Comparison of ENCODE assay signal across 1 cellular context in the genomic region with DNA sequence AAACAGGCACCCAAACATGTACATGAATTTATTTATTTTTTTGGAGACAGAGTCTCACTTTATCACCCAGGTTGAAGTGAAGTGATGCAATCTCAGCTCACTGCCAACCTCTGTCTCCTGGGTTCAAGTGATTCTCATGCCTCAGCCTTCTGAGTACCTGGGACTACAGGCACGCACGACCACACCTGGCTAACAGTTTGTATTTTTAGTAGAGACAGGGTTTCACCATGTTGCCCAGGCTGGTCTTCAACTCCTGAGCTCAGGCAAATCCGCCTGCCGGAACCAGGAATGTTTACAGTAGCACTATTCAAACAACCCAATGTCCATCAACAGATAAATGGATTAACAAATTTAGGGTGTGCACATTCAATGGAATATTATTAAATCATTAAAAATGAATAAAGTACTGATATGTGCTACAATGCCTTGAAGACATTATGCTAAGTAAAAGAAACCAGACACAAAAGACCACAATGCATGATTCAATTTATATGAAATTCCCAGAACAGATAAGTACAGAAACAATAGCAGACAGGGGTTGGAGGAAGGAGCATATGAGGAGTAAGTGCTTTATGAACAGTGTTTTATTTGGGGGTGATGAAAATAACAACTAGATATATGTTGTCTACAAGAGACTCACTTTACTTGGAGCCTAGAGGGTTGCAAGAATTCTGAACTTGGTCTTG.
TF ChIP-seq lines count a peak whose summit lies in the region.

No MANE protein-coding gene starts in this region.

TF ChIP-seq in HepG2, 621 proteins besides CTCF, POLR2A, EP300 and RAD21 (continued from another document):
- TF ChIP-seq, protein P1, sequence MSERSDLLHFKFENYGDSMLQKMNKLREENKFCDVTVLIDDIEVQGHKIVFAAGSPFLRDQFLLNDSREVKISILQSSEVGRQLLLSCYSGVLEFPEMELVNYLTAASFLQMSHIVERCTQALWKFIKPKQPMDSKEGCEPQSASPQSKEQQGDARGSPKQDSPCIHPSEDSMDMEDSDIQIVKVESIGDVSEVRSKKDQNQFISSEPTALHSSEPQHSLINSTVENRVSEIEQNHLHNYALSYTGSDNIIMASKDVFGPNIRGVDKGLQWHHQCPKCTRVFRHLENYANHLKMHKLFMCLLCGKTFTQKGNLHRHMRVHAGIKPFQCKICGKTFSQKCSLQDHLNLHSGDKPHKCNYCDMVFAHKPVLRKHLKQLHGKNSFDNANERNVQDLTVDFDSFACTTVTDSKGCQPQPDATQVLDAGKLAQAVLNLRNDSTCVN (CRISPR knock-in tag; IDR thresholded peaks at IDR 0.05; ENCODE audit: borderline replicate concordance): no peak
- TF ChIP-seq, protein P2, sequence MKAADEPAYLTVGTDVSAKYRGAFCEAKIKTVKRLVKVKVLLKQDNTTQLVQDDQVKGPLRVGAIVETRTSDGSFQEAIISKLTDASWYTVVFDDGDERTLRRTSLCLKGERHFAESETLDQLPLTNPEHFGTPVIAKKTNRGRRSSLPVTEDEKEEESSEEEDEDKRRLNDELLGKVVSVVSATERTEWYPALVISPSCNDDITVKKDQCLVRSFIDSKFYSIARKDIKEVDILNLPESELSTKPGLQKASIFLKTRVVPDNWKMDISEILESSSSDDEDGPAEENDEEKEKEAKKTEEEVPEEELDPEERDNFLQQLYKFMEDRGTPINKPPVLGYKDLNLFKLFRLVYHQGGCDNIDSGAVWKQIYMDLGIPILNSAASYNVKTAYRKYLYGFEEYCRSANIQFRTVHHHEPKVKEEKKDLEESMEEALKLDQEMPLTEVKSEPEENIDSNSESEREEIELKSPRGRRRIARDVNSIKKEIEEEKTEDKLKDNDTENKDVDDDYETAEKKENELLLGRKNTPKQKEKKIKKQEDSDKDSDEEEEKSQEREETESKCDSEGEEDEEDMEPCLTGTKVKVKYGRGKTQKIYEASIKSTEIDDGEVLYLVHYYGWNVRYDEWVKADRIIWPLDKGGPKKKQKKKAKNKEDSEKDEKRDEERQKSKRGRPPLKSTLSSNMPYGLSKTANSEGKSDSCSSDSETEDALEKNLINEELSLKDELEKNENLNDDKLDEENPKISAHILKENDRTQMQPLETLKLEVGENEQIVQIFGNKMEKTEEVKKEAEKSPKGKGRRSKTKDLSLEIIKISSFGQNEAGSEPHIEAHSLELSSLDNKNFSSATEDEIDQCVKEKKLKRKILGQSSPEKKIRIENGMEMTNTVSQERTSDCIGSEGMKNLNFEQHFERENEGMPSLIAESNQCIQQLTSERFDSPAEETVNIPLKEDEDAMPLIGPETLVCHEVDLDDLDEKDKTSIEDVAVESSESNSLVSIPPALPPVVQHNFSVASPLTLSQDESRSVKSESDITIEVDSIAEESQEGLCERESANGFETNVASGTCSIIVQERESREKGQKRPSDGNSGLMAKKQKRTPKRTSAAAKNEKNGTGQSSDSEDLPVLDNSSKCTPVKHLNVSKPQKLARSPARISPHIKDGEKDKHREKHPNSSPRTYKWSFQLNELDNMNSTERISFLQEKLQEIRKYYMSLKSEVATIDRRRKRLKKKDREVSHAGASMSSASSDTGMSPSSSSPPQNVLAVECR (CRISPR knock-in tag; IDR thresholded peaks at IDR 0.05; ENCODE audit: borderline replicate concordance): peak; percentile 1; the same call in 1 of the 2 replicates
- no peak for TF ChIP-seq ZNF329 (CRISPR knock-in tag; IDR thresholded peaks at IDR 0.05; ENCODE audit: low read depth)
- peak; percentile 50; the same call in 1 of the 2 replicates for TF ChIP-seq ZNF331 (CRISPR knock-in tag; IDR thresholded peaks at IDR 0.05)
- TF ChIP-seq, protein P3, sequence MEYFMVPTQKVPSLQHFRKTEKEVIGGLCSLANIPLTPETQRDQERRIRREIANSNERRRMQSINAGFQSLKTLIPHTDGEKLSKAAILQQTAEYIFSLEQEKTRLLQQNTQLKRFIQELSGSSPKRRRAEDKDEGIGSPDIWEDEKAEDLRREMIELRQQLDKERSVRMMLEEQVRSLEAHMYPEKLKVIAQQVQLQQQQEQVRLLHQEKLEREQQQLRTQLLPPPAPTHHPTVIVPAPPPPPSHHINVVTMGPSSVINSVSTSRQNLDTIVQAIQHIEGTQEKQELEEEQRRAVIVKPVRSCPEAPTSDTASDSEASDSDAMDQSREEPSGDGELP (IDR thresholded peaks at IDR 0.05; ENCODE audit: borderline replicate concordance, low read depth): peak; percentile 19; the same call in 1 of the 2 replicates
- TF ChIP-seq HOXA3 (CRISPR knock-in tag; IDR thresholded peaks at IDR 0.05): peak; percentile 63
- TF ChIP-seq, protein P4, sequence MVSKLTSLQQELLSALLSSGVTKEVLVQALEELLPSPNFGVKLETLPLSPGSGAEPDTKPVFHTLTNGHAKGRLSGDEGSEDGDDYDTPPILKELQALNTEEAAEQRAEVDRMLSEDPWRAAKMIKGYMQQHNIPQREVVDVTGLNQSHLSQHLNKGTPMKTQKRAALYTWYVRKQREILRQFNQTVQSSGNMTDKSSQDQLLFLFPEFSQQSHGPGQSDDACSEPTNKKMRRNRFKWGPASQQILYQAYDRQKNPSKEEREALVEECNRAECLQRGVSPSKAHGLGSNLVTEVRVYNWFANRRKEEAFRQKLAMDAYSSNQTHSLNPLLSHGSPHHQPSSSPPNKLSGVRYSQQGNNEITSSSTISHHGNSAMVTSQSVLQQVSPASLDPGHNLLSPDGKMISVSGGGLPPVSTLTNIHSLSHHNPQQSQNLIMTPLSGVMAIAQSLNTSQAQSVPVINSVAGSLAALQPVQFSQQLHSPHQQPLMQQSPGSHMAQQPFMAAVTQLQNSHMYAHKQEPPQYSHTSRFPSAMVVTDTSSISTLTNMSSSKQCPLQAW (CRISPR knock-in tag; IDR thresholded peaks at IDR 0.05): peak; percentile 37; the same call in 1 of the 2 replicates
- TF ChIP-seq ZNF432 (CRISPR knock-in tag; IDR thresholded peaks at IDR 0.05; ENCODE audit: borderline replicate concordance): no peak
- peak; percentile 53; the same call in 1 of the 2 replicates for TF ChIP-seq ZNF501 (CRISPR knock-in tag; IDR thresholded peaks at IDR 0.05)
- TF ChIP-seq CEBPB (IDR thresholded peaks at IDR 0.05; ENCODE audit: borderline replicate concordance, low read depth, low read length): peak; percentile 48
- TF ChIP-seq, protein P5, sequence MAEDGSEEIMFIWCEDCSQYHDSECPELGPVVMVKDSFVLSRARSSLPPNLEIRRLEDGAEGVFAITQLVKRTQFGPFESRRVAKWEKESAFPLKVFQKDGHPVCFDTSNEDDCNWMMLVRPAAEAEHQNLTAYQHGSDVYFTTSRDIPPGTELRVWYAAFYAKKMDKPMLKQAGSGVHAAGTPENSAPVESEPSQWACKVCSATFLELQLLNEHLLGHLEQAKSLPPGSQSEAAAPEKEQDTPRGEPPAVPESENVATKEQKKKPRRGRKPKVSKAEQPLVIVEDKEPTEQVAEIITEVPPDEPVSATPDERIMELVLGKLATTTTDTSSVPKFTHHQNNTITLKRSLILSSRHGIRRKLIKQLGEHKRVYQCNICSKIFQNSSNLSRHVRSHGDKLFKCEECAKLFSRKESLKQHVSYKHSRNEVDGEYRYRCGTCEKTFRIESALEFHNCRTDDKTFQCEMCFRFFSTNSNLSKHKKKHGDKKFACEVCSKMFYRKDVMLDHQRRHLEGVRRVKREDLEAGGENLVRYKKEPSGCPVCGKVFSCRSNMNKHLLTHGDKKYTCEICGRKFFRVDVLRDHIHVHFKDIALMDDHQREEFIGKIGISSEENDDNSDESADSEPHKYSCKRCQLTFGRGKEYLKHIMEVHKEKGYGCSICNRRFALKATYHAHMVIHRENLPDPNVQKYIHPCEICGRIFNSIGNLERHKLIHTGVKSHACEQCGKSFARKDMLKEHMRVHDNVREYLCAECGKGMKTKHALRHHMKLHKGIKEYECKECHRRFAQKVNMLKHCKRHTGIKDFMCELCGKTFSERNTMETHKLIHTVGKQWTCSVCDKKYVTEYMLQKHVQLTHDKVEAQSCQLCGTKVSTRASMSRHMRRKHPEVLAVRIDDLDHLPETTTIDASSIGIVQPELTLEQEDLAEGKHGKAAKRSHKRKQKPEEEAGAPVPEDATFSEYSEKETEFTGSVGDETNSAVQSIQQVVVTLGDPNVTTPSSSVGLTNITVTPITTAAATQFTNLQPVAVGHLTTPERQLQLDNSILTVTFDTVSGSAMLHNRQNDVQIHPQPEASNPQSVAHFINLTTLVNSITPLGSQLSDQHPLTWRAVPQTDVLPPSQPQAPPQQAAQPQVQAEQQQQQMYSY (CRISPR knock-in tag; IDR thresholded peaks at IDR 0.05): no peak
